Comparison of ENCODE assay signal across 1 cellular context in the genomic region with DNA sequence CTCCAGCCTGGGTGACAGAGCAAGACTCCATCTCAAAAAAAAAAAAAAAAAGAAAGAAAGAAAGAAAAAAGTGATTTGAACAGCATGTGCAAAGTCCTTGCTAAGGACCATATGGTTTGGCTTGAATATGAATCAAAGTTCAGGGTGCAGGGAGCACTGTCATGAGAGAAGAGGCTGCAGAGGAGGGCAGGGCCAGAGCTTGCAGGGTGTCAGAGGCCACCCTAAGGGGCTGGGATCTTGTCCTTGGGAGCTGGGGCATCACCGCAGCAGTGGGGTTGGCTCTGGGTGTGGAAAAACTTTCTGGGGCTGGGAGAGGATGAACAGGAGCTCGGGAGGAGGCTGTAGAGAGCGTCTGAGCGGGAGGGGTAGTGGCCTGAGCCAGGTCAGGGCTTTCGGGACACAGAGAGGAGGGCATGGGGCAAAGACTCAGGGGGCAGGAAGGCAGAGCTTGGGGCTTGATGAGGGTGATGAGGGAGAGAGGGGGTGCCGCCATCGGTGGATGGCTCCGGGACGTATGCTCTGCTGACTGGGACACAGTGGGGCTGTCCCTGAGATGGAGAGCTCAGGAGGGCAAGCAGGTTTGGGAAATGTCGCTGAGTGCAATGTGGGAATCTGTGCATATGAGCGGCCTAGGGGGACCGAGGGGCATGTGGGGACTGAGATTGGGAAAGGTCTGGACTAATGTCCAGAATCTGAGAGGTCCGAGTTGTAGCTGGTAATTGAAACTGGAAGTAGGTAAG.
A peak's percentile ranks its signal among the peaks of the same experiment; 100 is the strongest.
TF ChIP-seq lines count a peak whose summit lies in the region.

No MANE protein-coding gene starts in this region.

TF ChIP-seq in HepG2, 621 proteins besides CTCF, POLR2A, EP300 and RAD21:
- peak; percentile 5 for TF ChIP-seq TEAD3 (CRISPR knock-in tag; optimal IDR thresholded peaks at IDR 0.05; ENCODE audit: borderline replicate concordance)
- TF ChIP-seq, protein P1, sequence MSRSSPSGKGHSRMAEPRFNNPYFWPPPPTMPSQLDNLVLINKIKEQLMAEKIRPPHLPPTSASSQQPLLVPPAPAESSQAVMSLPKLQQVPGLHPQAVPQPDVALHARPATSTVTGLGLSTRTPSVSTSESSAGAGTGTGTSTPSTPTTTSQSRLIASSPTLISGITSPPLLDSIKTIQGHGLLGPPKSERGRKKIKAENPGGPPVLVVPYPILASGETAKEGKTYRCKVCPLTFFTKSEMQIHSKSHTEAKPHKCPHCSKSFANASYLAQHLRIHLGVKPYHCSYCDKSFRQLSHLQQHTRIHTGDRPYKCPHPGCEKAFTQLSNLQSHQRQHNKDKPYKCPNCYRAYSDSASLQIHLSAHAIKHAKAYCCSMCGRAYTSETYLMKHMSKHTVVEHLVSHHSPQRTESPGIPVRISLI (CRISPR knock-in tag; IDR thresholded peaks at IDR 0.05; ENCODE audit: borderline replicate concordance) = peak; percentile 32; the same call in 1 of the 2 replicates
- no peak for TF ChIP-seq FOSL2 (CRISPR knock-in tag; IDR thresholded peaks at IDR 0.05)
- no peak for TF ChIP-seq XRCC5 (optimal IDR thresholded peaks at IDR 0.05; ENCODE audit: low read length)
- no peak for TF ChIP-seq TCF12 (IDR thresholded peaks at IDR 0.05)
- TF ChIP-seq TCF12 (CRISPR knock-in tag; IDR thresholded peaks at IDR 0.05) = no peak
- TF ChIP-seq, protein P2, sequence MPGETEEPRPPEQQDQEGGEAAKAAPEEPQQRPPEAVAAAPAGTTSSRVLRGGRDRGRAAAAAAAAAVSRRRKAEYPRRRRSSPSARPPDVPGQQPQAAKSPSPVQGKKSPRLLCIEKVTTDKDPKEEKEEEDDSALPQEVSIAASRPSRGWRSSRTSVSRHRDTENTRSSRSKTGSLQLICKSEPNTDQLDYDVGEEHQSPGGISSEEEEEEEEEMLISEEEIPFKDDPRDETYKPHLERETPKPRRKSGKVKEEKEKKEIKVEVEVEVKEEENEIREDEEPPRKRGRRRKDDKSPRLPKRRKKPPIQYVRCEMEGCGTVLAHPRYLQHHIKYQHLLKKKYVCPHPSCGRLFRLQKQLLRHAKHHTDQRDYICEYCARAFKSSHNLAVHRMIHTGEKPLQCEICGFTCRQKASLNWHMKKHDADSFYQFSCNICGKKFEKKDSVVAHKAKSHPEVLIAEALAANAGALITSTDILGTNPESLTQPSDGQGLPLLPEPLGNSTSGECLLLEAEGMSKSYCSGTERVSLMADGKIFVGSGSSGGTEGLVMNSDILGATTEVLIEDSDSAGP (CRISPR knock-in tag; IDR thresholded peaks at IDR 0.05; ENCODE audit: borderline replicate concordance) = peak; percentile 28; the same call in 1 of the 2 replicates
- peak; percentile 65 for TF ChIP-seq HNF4A (CRISPR knock-in tag; IDR thresholded peaks at IDR 0.05)
- TF ChIP-seq, protein P3, sequence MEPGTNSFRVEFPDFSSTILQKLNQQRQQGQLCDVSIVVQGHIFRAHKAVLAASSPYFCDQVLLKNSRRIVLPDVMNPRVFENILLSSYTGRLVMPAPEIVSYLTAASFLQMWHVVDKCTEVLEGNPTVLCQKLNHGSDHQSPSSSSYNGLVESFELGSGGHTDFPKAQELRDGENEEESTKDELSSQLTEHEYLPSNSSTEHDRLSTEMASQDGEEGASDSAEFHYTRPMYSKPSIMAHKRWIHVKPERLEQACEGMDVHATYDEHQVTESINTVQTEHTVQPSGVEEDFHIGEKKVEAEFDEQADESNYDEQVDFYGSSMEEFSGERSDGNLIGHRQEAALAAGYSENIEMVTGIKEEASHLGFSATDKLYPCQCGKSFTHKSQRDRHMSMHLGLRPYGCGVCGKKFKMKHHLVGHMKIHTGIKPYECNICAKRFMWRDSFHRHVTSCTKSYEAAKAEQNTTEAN (CRISPR knock-in tag; conservative IDR thresholded peaks at IDR 0.05) = no peak
- TF ChIP-seq ZSCAN12 (CRISPR knock-in tag; IDR thresholded peaks at IDR 0.05) = no peak
- TF ChIP-seq ZNF891 (CRISPR knock-in tag; IDR thresholded peaks at IDR 0.05) = no peak
- no peak for TF ChIP-seq ZNF530 (CRISPR knock-in tag; IDR thresholded peaks at IDR 0.05; ENCODE audit: low read depth)
- peak; percentile 44 for TF ChIP-seq HNF4G (IDR thresholded peaks at IDR 0.05; ENCODE audit: borderline replicate concordance, low read depth, low read length)
- TF ChIP-seq HNF4G (CRISPR knock-in tag; IDR thresholded peaks at IDR 0.05; ENCODE audit: borderline replicate concordance, low read depth) = no peak
- TF ChIP-seq ZFY (CRISPR knock-in tag; IDR thresholded peaks at IDR 0.05) = no peak
- TF ChIP-seq PPARG (CRISPR knock-in tag; conservative IDR thresholded peaks at IDR 0.05) = no peak
- no peak for TF ChIP-seq ZNF75D (CRISPR knock-in tag; IDR thresholded peaks at IDR 0.05; ENCODE audit: borderline replicate concordance)
- no peak for TF ChIP-seq RARA (CRISPR knock-in tag; IDR thresholded peaks at IDR 0.05)
- TF ChIP-seq, protein P4, sequence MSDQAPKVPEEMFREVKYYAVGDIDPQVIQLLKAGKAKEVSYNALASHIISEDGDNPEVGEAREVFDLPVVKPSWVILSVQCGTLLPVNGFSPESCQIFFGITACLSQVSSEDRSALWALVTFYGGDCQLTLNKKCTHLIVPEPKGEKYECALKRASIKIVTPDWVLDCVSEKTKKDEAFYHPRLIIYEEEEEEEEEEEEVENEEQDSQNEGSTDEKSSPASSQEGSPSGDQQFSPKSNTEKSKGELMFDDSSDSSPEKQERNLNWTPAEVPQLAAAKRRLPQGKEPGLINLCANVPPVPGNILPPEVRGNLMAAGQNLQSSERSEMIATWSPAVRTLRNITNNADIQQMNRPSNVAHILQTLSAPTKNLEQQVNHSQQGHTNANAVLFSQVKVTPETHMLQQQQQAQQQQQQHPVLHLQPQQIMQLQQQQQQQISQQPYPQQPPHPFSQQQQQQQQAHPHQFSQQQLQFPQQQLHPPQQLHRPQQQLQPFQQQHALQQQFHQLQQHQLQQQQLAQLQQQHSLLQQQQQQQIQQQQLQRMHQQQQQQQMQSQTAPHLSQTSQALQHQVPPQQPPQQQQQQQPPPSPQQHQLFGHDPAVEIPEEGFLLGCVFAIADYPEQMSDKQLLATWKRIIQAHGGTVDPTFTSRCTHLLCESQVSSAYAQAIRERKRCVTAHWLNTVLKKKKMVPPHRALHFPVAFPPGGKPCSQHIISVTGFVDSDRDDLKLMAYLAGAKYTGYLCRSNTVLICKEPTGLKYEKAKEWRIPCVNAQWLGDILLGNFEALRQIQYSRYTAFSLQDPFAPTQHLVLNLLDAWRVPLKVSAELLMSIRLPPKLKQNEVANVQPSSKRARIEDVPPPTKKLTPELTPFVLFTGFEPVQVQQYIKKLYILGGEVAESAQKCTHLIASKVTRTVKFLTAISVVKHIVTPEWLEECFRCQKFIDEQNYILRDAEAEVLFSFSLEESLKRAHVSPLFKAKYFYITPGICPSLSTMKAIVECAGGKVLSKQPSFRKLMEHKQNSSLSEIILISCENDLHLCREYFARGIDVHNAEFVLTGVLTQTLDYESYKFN (CRISPR knock-in tag; conservative IDR thresholded peaks at IDR 0.05) = peak; percentile 43; the same call in 1 of the 2 replicates
- TF ChIP-seq, protein P5, sequence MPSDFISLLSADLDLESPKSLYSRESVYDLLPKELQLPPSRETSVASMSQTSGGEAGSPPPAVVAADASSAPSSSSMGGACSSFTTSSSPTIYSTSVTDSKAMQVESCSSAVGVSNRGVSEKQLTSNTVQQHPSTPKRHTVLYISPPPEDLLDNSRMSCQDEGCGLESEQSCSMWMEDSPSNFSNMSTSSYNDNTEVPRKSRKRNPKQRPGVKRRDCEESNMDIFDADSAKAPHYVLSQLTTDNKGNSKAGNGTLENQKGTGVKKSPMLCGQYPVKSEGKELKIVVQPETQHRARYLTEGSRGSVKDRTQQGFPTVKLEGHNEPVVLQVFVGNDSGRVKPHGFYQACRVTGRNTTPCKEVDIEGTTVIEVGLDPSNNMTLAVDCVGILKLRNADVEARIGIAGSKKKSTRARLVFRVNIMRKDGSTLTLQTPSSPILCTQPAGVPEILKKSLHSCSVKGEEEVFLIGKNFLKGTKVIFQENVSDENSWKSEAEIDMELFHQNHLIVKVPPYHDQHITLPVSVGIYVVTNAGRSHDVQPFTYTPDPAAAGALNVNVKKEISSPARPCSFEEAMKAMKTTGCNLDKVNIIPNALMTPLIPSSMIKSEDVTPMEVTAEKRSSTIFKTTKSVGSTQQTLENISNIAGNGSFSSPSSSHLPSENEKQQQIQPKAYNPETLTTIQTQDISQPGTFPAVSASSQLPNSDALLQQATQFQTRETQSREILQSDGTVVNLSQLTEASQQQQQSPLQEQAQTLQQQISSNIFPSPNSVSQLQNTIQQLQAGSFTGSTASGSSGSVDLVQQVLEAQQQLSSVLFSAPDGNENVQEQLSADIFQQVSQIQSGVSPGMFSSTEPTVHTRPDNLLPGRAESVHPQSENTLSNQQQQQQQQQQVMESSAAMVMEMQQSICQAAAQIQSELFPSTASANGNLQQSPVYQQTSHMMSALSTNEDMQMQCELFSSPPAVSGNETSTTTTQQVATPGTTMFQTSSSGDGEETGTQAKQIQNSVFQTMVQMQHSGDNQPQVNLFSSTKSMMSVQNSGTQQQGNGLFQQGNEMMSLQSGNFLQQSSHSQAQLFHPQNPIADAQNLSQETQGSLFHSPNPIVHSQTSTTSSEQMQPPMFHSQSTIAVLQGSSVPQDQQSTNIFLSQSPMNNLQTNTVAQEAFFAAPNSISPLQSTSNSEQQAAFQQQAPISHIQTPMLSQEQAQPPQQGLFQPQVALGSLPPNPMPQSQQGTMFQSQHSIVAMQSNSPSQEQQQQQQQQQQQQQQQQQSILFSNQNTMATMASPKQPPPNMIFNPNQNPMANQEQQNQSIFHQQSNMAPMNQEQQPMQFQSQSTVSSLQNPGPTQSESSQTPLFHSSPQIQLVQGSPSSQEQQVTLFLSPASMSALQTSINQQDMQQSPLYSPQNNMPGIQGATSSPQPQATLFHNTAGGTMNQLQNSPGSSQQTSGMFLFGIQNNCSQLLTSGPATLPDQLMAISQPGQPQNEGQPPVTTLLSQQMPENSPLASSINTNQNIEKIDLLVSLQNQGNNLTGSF (CRISPR knock-in tag; IDR thresholded peaks at IDR 0.05) = no peak
- TF ChIP-seq ZBTB38 (CRISPR knock-in tag; IDR thresholded peaks at IDR 0.05) = 0 out of 2 replicates have a peak, but pooled peaks have one; percentile 20
- TF ChIP-seq ZBTB7A (CRISPR knock-in tag; IDR thresholded peaks at IDR 0.05) = no peak
- TF ChIP-seq, protein P6, sequence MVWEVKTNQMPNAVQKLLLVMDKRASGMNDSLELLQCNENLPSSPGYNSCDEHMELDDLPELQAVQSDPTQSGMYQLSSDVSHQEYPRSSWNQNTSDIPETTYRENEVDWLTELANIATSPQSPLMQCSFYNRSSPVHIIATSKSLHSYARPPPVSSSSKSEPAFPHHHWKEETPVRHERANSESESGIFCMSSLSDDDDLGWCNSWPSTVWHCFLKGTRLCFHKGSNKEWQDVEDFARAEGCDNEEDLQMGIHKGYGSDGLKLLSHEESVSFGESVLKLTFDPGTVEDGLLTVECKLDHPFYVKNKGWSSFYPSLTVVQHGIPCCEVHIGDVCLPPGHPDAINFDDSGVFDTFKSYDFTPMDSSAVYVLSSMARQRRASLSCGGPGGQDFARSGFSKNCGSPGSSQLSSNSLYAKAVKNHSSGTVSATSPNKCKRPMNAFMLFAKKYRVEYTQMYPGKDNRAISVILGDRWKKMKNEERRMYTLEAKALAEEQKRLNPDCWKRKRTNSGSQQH (CRISPR knock-in tag; IDR thresholded peaks at IDR 0.05; ENCODE audit: low read depth) = no peak
- peak; percentile 94 for TF ChIP-seq ZNF263 (CRISPR knock-in tag; IDR thresholded peaks at IDR 0.05)
- TF ChIP-seq, protein P7, sequence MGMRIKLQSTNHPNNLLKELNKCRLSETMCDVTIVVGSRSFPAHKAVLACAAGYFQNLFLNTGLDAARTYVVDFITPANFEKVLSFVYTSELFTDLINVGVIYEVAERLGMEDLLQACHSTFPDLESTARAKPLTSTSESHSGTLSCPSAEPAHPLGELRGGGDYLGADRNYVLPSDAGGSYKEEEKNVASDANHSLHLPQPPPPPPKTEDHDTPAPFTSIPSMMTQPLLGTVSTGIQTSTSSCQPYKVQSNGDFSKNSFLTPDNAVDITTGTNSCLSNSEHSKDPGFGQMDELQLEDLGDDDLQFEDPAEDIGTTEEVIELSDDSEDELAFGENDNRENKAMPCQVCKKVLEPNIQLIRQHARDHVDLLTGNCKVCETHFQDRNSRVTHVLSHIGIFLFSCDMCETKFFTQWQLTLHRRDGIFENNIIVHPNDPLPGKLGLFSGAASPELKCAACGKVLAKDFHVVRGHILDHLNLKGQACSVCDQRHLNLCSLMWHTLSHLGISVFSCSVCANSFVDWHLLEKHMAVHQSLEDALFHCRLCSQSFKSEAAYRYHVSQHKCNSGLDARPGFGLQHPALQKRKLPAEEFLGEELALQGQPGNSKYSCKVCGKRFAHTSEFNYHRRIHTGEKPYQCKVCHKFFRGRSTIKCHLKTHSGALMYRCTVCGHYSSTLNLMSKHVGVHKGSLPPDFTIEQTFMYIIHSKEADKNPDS (CRISPR knock-in tag; IDR thresholded peaks at IDR 0.05) = no peak
- TF ChIP-seq, protein P8, sequence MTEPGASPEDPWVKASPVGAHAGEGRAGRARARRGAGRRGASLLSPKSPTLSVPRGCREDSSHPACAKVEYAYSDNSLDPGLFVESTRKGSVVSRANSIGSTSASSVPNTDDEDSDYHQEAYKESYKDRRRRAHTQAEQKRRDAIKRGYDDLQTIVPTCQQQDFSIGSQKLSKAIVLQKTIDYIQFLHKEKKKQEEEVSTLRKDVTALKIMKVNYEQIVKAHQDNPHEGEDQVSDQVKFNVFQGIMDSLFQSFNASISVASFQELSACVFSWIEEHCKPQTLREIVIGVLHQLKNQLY (CRISPR knock-in tag; IDR thresholded peaks at IDR 0.05) = no peak
